22 cellular contexts compared by ENCODE assay signal in the genomic region with DNA sequence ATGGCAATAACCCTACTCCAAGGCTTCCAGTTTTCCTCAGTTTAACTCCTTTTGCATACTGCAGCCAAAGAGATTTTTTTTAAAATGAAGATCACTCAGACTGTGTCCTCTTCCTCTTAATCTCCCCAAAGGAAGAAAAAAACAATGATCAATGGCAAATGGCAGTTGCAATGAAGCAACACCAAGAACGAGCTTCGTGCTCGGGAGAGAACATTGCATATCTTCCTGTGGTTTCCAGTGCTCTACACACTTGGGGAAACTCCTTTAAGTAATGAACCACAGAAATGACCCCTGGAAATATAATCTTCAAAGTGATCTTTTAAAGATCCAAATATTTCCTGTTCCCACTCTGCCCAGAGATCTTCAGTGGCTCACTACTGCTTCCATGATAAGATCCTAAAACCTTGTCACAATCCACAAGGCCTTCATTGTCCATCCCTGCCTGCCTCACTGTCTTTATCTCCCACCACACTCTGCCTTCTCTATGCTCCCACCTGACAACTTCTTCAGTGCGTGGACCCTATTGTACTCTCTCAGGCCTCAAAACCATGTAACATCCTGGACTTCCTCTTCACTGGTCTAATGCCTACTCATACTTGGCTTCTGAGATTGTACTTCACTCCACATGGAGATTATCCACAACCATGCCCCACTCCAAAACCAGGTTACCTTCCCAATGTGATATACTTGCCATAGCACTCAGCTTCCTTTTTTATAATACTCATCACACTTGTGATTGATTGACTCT.
"Had no signal": no experiment of that assay in that cellular context is flagged by ENCODE, and none has a peak within 500 bp of the region (broad histone marks: within the 10 kb centered on the region; RNA-seq: fewer than 3 reads in every experiment).

No MANE protein-coding gene starts in this region.

- ATAC-seq: gastroesophageal sphincter, right cardiac atrium had no signal

- H3K27me3 ChIP-seq: brain microvascular endothelial cell, gastroesophageal sphincter, thyroid gland, vagina had no signal

- H3K4me1 ChIP-seq: gastroesophageal sphincter, left ventricle myocardium inferior, prostate gland, thyroid gland, vagina had no signal

- H3K4me1 Mint-ChIP-seq: activated CD4-positive, alpha-beta memory T cell treated with anti-CD3 and anti-CD28 coated beads, Interleukin-2, amount 10 ng/mL, durations not matched to agents 7 days and 5 days; activated naive CD4-positive, alpha-beta T cell treated with anti-CD3 and anti-CD28 coated beads, Interleukin-2, amount 10 ng/mL, durations not matched to agents 7 days and 5 days; immature natural killer cell had no signal

- H3K27ac Mint-ChIP-seq: activated CD4-positive, alpha-beta memory T cell treated with anti-CD3 and anti-CD28 coated beads, Interleukin-2, amount 10 ng/mL, durations not matched to agents 7 days and 5 days; activated naive CD4-positive, alpha-beta T cell treated with anti-CD3 and anti-CD28 coated beads, Interleukin-2, amount 10 ng/mL, durations not matched to agents 7 days and 5 days; immature natural killer cell had no signal

- H3K36me3 ChIP-seq: brain microvascular endothelial cell, gastroesophageal sphincter, left ventricle myocardium inferior, prostate gland, thyroid gland, vagina had no signal

- H3K36me3 Mint-ChIP-seq: activated naive CD4-positive, alpha-beta T cell treated with anti-CD3 and anti-CD28 coated beads, Interleukin-2, amount 10 ng/mL, durations not matched to agents 7 days and 5 days; immature natural killer cell had no signal

- H3K27ac ChIP-seq: brain microvascular endothelial cell, gastroesophageal sphincter, left ventricle myocardium inferior, prostate gland, thyroid gland, vagina had no signal

- DNase-seq: activated CD4-positive, alpha-beta memory T cell treated with anti-CD3 and anti-CD28 coated beads, Interleukin-2, amount 10 ng/mL, durations not matched to agents 7 days and 5 days; activated CD4-positive, alpha-beta T cell treated with anti-CD3 and anti-CD28 coated beads for 48 hours; activated CD4-positive, CD25-positive, alpha-beta regulatory T cell; activated effector memory CD4-positive, alpha-beta T cell treated with Interleukin-2 at 50 U/mL for 16 hours; activated naive CD4-positive, alpha-beta T cell treated with anti-CD3 and anti-CD28 coated beads, Interleukin-2, amount 10 ng/mL, durations not matched to agents 7 days and 5 days; activated T-cell treated with anti-CD3 and anti-CD28 coated beads, Interleukin-2, amount 50 U/mL, for 48 hours; aorta; brain microvascular endothelial cell; cortex of kidney; effector CD4-positive, alpha-beta T cell; immature natural killer cell; kidney glomerular epithelial cell; left ventricle myocardium inferior; mammary epithelial cell; right cardiac atrium; stimulated activated CD4-positive, alpha-beta T cell treated with anti-CD3 and anti-CD28 coated beads, Interleukin-2, amount 100 ng/mL, for 24 hours; stimulated activated naive CD4-positive, alpha-beta T cell treated with Interleukin-2 at 50 U/mL for 16 hours; T-helper 9 cell; thyroid gland had no signal

- H3K9me3 ChIP-seq: prostate gland, thyroid gland, vagina had no signal

- H3K4me3 ChIP-seq: gastroesophageal sphincter, left ventricle myocardium inferior, prostate gland, thyroid gland, vagina had no signal

- H3K4me3 Mint-ChIP-seq: activated CD4-positive, alpha-beta memory T cell treated with anti-CD3 and anti-CD28 coated beads, Interleukin-2, amount 10 ng/mL, durations not matched to agents 7 days and 5 days; activated naive CD4-positive, alpha-beta T cell treated with anti-CD3 and anti-CD28 coated beads, Interleukin-2, amount 10 ng/mL, durations not matched to agents 7 days and 5 days; immature natural killer cell had no signal

- H3K27me3 Mint-ChIP-seq: activated CD4-positive, alpha-beta memory T cell treated with anti-CD3 and anti-CD28 coated beads, Interleukin-2, amount 10 ng/mL, durations not matched to agents 7 days and 5 days; activated naive CD4-positive, alpha-beta T cell treated with anti-CD3 and anti-CD28 coated beads, Interleukin-2, amount 10 ng/mL, durations not matched to agents 7 days and 5 days had no signal
